ENCODE assay signal across 7 cellular contexts in the genomic region with DNA sequence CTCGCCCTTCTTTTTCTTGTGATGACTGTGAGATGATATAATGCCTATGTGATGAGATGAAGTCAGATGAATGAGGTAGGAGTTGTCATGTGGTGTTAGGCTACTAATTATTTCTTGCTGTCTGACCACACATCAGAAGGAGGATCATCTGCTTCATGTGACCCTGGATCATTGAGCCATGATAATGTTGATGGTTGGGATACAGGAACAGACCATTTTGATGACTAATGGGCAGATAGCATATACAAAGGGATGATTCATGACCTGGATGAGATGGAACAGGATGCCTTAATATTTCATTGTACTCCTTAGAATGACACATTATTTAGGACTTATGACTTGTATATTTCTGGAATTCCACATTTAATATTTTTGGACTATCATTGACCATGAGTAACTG.
DNase-seq lines count a peak whose midpoint lies in the region; TF ChIP-seq lines count a peak whose summit lies in the region.
"Not testable (repeated sequence)": the region's sequence is repeated elsewhere in the genome, so short reads cannot be mapped to it uniquely, and the experiment has no call there.

No MANE protein-coding gene starts in this region.

- intact Hi-C loops in mammary epithelial cell (cut with micrococcal nuclease): not testable (repeated sequence)

- WGBS in mammary epithelial cell (ENCODE audit: low coverage, missing lambda C conversion rate): 56% methylated on average over 1 of the region's 1 CpG

- H3K4me2 ChIP-seq in mammary epithelial cell (ENCODE audit: insufficient read depth, low read depth, low read length): not testable (repeated sequence)

- not testable (repeated sequence) for BruUV-seq in mammary epithelial cell (replicated peaks; lab: Mats Ljungman, UMichigan)

- dilution Hi-C loops in mammary epithelial cell (cut with HindIII; ENCODE audit: low sequenced_read_pairs): not testable (repeated sequence)

- in situ Hi-C loops in mammary epithelial cell (cut with MboI; ENCODE audit: low sequenced_read_pairs in 2 of 2): loop anchor here in 1 of 2 donors (25.0 kb wide), 1 partner anchor 135 kb away; no protein-coding TSS in a partner anchor

- not testable (repeated sequence) for H3K4me1 ChIP-seq in mammary epithelial cell (ENCODE audit: insufficient read depth, low read length)

- H2AFZ ChIP-seq in mammary epithelial cell (ENCODE audit: low read depth, low read length): not testable (repeated sequence)

- H3K79me2 ChIP-seq in mammary epithelial cell (ENCODE audit: insufficient read depth, low read length): not testable (repeated sequence)

- not testable (repeated sequence) for H3K27ac ChIP-seq in mammary epithelial cell (ENCODE audit: insufficient read depth, low read depth, low read length)

- not testable (repeated sequence) for H3K36me3 ChIP-seq in mammary epithelial cell (ENCODE audit: insufficient read depth, low read length)

- CTCF ChIA-PET in mammary epithelial cell (lab: Charles Lee; ENCODE audit: low non-redundant PET): not testable (repeated sequence)

- DNase-seq in AG10803 (ENCODE audit: low read depth) (peak; percentile 22), H4 (ENCODE audit: low spot score) (peak; percentile 23), LHCN-M2 (ENCODE audit: low read depth) (peak; percentile 96), RPMI7951 (ENCODE audit: low read depth) (peak; percentile 92), mammary epithelial cell (peak; percentile 8), fibroblast of mammary gland (ENCODE audit: low read depth) (peak; percentile 5), myocyte (ENCODE audit: low read depth) (peak; percentile 50)

- H3K9ac ChIP-seq in mammary epithelial cell (ENCODE audit: insufficient read depth, low read length): not testable (repeated sequence)

- not testable (repeated sequence) for H4K20me1 ChIP-seq in mammary epithelial cell (ENCODE audit: insufficient read depth, low read length)

- H3K4me3 ChIP-seq in AG10803 (ENCODE audit: low read length); mammary epithelial cell (replicated peaks in 1 of 3; ENCODE audit: insufficient read depth in 1 of 3, low read depth in 2 of 3, low read length in 3 of 3); fibroblast of mammary gland (ENCODE audit: control insufficient read depth, low read depth, low read length): not testable (repeated sequence)

- TF ChIP-seq CTCF in AG10803 (conservative IDR thresholded peaks at IDR 0.05; ENCODE audit: low read length); mammary epithelial cell (conservative IDR thresholded peaks at IDR 0.05 in 1 of 2, IDR thresholded peaks at IDR 0.05 in 1 of 2; ENCODE audit: extremely low read depth in 1 of 2, insufficient read depth in 1 of 2, low read depth in 1 of 2, low read length in 2 of 2); fibroblast of mammary gland (conservative IDR thresholded peaks at IDR 0.05; ENCODE audit: control insufficient read depth, insufficient read depth, low read depth, low read length): not testable (repeated sequence)

- H3K9me3 ChIP-seq in mammary epithelial cell (replicated peaks; ENCODE audit: insufficient read depth, low read length): not testable (repeated sequence)

- not testable (repeated sequence) for H3K27me3 ChIP-seq in mammary epithelial cell (ENCODE audit: insufficient read depth, low read length)

Comparison
In these comparisons a context has a peak if more than half of its experiments do, and no peak if none do; other contexts are left out.
1. DNase-seq: peak in every context shown above with its lines; median percentile 96 in LHCN-M2; 92 in RPMI7951; 50 in myocyte; 23 in H4; 22 in AG10803; 8 in mammary epithelial cell; 5 in fibroblast of mammary gland.